21 cellular contexts compared by ENCODE assay signal in the genomic region with DNA sequence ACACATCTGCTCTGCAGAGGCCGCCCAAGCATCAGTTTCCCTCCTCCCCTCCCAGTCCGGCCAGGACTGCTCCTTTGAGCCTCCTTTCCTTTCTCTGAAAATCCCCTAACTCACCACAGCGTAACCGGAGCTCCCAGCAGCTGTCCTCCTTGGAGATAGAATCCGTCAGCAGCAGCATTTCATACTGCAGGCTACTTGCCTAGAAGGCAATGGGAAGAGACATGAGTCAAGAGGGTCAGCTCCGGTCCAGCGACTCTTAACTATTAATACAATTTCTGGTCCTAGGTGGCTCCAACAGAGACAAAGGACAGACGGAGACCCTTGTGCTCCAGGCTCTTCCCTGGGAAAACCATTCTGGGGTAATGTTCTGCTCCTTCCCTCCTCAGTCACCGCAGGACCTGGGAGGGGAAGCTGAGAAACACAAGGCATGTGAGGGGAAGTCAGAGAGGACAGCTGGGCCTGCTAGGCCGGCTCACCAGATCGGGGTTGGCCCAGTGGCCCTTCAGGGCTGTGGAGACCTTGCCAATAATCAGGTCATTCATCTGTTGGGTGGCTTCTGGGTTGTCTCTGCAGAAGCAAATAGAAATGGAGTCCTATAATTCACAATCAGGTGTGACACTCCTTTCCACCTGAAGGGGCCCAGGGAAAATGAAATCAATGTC.
"Had no signal": no experiment of that assay in that cellular context is flagged by ENCODE, and none has a peak within 500 bp of the region (broad histone marks: within the 10 kb centered on the region; RNA-seq: fewer than 3 reads in every experiment).

No MANE protein-coding gene starts in this region.

- H3K4me3 ChIP-seq: body of pancreas, colonic mucosa, esophagus squamous epithelium, lower lobe of right lung, prostate gland, SK-N-MC, upper lobe of left lung had no signal

- H3K4me1 Mint-ChIP-seq: activated naive CD4-positive, alpha-beta T cell treated with anti-CD3 and anti-CD28 coated beads, Interleukin-2, amount 50 U/mL, for 24 hours; naive B cell; stimulated activated naive CD8-positive, alpha-beta T cell treated with anti-CD3 and anti-CD28 coated beads, Interleukin-15, amount 100 ng/mL, for 72 hours had no signal

- H3K4me3 Mint-ChIP-seq: activated naive CD4-positive, alpha-beta T cell treated with anti-CD3 and anti-CD28 coated beads, Interleukin-2, amount 50 U/mL, for 24 hours; activated T-cell treated with anti-CD3 and anti-CD28 coated beads, Interleukin-2, amount 50 U/mL, for 4 hours; stimulated activated naive CD8-positive, alpha-beta T cell treated with anti-CD3 and anti-CD28 coated beads, Interleukin-15, amount 100 ng/mL, for 72 hours had no signal

- H3K27me3 Mint-ChIP-seq: activated naive CD4-positive, alpha-beta T cell treated with anti-CD3 and anti-CD28 coated beads, Interleukin-2, amount 50 U/mL, for 24 hours; naive B cell; stimulated activated naive CD8-positive, alpha-beta T cell treated with anti-CD3 and anti-CD28 coated beads, Interleukin-15, amount 100 ng/mL, for 72 hours had no signal

- H3K9me3 ChIP-seq: body of pancreas, colonic mucosa, esophagus squamous epithelium, lower lobe of right lung, prostate gland, upper lobe of left lung had no signal

- ATAC-seq: activated CD4-positive, CD25-positive, alpha-beta regulatory T cell treated with anti-CD3 and anti-CD28 coated beads, Interleukin-2, amount 50 U/mL, for 24 hours; activated T-cell treated with anti-CD3 and anti-CD28 coated beads, Interleukin-2, amount 50 U/mL, for 4 hours; body of pancreas; left cardiac atrium; lower lobe of right lung; sciatic nerve; stimulated activated naive CD8-positive, alpha-beta T cell treated with anti-CD3 and anti-CD28 coated beads, Interleukin-15, amount 100 ng/mL, for 72 hours had no signal

- DNase-seq: activated effector memory CD4-positive, alpha-beta T cell treated with anti-CD3 and anti-CD28 coated beads, Interleukin-2, amount 50 U/mL, for 16 hours; activated T-cell treated with anti-CD3 and anti-CD28 coated beads, Interleukin-2, amount 50 U/mL, for 4 hours; body of pancreas; caudate nucleus; colonic mucosa; esophagus squamous epithelium; glutamatergic neuron; hypothalamus; left cardiac atrium; lower lobe of right lung; midbrain; naive B cell; nucleus accumbens; stimulated activated CD4-positive, alpha-beta T cell treated with anti-CD3 and anti-CD28 coated beads, Interleukin-1b, Interleukin-23, amount 100 ng/mL, for 48 hours; stimulated activated naive CD8-positive, alpha-beta T cell treated with anti-CD3 and anti-CD28 coated beads, Interleukin-15, amount 100 ng/mL, for 72 hours; upper lobe of left lung had no signal

- H3K27ac Mint-ChIP-seq: stimulated activated naive CD8-positive, alpha-beta T cell treated with anti-CD3 and anti-CD28 coated beads, Interleukin-15, amount 100 ng/mL, for 72 hours had no signal

- H3K4me1 ChIP-seq: body of pancreas, colonic mucosa, esophagus squamous epithelium, lower lobe of right lung, prostate gland, upper lobe of left lung had no signal

- H3K27ac ChIP-seq: body of pancreas, colonic mucosa, esophagus squamous epithelium, lower lobe of right lung, prostate gland, SK-N-MC, upper lobe of left lung had no signal

- H3K9me3 Mint-ChIP-seq: activated naive CD4-positive, alpha-beta T cell treated with anti-CD3 and anti-CD28 coated beads, Interleukin-2, amount 50 U/mL, for 24 hours; activated T-cell treated with anti-CD3 and anti-CD28 coated beads, Interleukin-2, amount 50 U/mL, for 4 hours; naive B cell; stimulated activated naive CD8-positive, alpha-beta T cell treated with anti-CD3 and anti-CD28 coated beads, Interleukin-15, amount 100 ng/mL, for 72 hours had no signal

- H3K27me3 ChIP-seq: body of pancreas, colonic mucosa, esophagus squamous epithelium, upper lobe of left lung had no signal
